ENCODE assay signal across 21 cellular contexts in genomic region chr15:88388702-88389101, GRCh38.
DNase-seq lines count a peak whose midpoint lies in the region; ATAC-seq, FAIRE-seq and TF ChIP-seq lines count a peak whose summit lies in the region.
"Had no signal": no experiment of that assay in that cellular context is flagged by ENCODE, and none has a peak within 500 bp of the region (broad histone marks: within the 10 kb centered on the region; RNA-seq: fewer than 3 reads in every experiment).

No MANE protein-coding gene starts in this region.

- WGBS in pancreas, 2 donors = 13 to 17% methylated on average over 3 of the region's 3 CpGs

- H3K4me1 Mint-ChIP-seq in GM23338 = peaks cover 8% of the 10 kb centered on the region
- peaks cover under 1% of the 10 kb centered on the region for H3K4me1 Mint-ChIP-seq in T-helper 2 cell treated with Interferon-gamma antibody and Interleukin-4, amounts not matched to agents 5 μg/mL and 100 μg/mL, for 36 hours (ENCODE audit: low read depth)

- no peaks in the 10 kb centered on the region for H3K36me3 Mint-ChIP-seq in GM23338 (ENCODE audit: low read depth)
- H3K36me3 Mint-ChIP-seq in T-helper 2 cell treated with Interferon-gamma antibody and Interleukin-4, amounts not matched to agents 5 μg/mL and 100 μg/mL, for 36 hours (ENCODE audit: low read depth) = no peaks in the 10 kb centered on the region
- H3K36me3 Mint-ChIP-seq: CD4-positive, CD25-positive, alpha-beta regulatory T cell had no signal

- H3K4me3 Mint-ChIP-seq in GM23338 = no peak overlapping the region
- H3K4me3 Mint-ChIP-seq in T-helper 2 cell treated with Interferon-gamma antibody and Interleukin-4, amounts not matched to agents 5 μg/mL and 100 μg/mL, for 36 hours = no peak overlapping the region
- H3K4me3 Mint-ChIP-seq: CD4-positive, CD25-positive, alpha-beta regulatory T cell had no signal

- no peaks in the 10 kb centered on the region for H3K9me2 ChIP-seq in GM23338 (ENCODE audit: insufficient read depth)
- H3K9me2 ChIP-seq: SK-N-SH had no signal

- H3K9me3 ChIP-seq in SJSA1 (replicated peaks) (no peaks in the 10 kb centered on the region), pancreas (no peaks in the 10 kb centered on the region)
- H3K9me3 ChIP-seq: MG63, SK-N-SH had no signal

- DNase-seq in GM23338 (ENCODE audit: low spot score) (peak; percentile 18), SJSA1 (ENCODE audit: low read depth in 1 of 2, low spot score in 2 of 2) (peak in 1 of 2 experiments; percentile 24), iPS-NIHi7 (ENCODE audit: extremely low spot score) (peak; percentile 30), pancreas (peak in 2 of 6 donors; percentile 3 to 24), NCI-H82 (lab: John Stamatoyannopoulos, UW) (no peak)
- no peak for DNase-seq in T-helper 2 cell treated with Interferon-gamma antibody and Interleukin-4, amounts not matched to agents 5 μg/mL and 100 μg/mL, for 36 hours (ENCODE audit: low spot score)
- DNase-seq: Calu3; CD4-positive, CD25-positive, alpha-beta regulatory T cell; DMS79; GOT3; MG63; NCI-H1930; NCI-H2171; NCI-H446 treated with DMSO at 0.1 percent for 48 hours; NCI-H774; SK-N-SH had no signal

- intact Hi-C loops in pancreas (cut with DNase I) = no loop called here

- ATAC-seq in GM23338 = peak; percentile 73
- peak in 3 of 4 donors; percentile 53 to 75 (median 60) for ATAC-seq in pancreas
- no peak for ATAC-seq in GM21529 (IDR thresholded peaks at IDR 0.05; ENCODE audit: unreplicated experiment)
- ATAC-seq: Right ventricle myocardium inferior had no signal

- no peak overlapping the region for H2AFZ ChIP-seq in GM23338

- H3K4me3 ChIP-seq in GM23338 (no peak overlapping the region), SJSA1 (no peak overlapping the region), pancreas (no peak overlapping the region)
- H3K4me3 ChIP-seq: MG63 had no signal

- H3K4me2 ChIP-seq in GM23338 = no peak overlapping the region
- H3K4me2 ChIP-seq: KMS-11, SK-N-SH had no signal

- H3F3A ChIP-seq in GM23338 (replicated peaks; ENCODE audit: low read depth) = no peaks in the 10 kb centered on the region

- H4K20me1 ChIP-seq in GM23338 (replicated peaks; ENCODE audit: insufficient read depth) = no peaks in the 10 kb centered on the region

- H3K27ac ChIP-seq in GM23338 (ENCODE audit: low read depth) = no peak overlapping the region
- H3K27ac ChIP-seq in SJSA1 = 0 out of 2 replicates have a peak overlapping the region, but pooled peaks have one; percentile 16
- H3K27ac ChIP-seq in pancreas = no peak overlapping the region
- H3K27ac ChIP-seq: KMS-11 had no signal

- H3K9me3 Mint-ChIP-seq in GM23338 = no peaks in the 10 kb centered on the region
- no peaks in the 10 kb centered on the region for H3K9me3 Mint-ChIP-seq in T-helper 2 cell treated with Interferon-gamma antibody and Interleukin-4, amounts not matched to agents 5 μg/mL and 100 μg/mL, for 36 hours

- H3K27me3 ChIP-seq in GM23338 (ENCODE audit: insufficient read depth) (no peaks in the 10 kb centered on the region), SJSA1 (replicated peaks) (no peaks in the 10 kb centered on the region), pancreas (no peaks in the 10 kb centered on the region)
- H3K27me3 ChIP-seq: MG63 had no signal

- H3K36me3 ChIP-seq in GM23338 (ENCODE audit: insufficient read depth) = no peaks in the 10 kb centered on the region
- no peaks in the 10 kb centered on the region for H3K36me3 ChIP-seq in SJSA1
- no peaks in the 10 kb centered on the region for H3K36me3 ChIP-seq in pancreas
- H3K36me3 ChIP-seq: MG63 had no signal

- H3K27me3 Mint-ChIP-seq in GM23338 (ENCODE audit: insufficient read depth, low read depth, poor library complexity) = no peaks in the 10 kb centered on the region
- no peaks in the 10 kb centered on the region for H3K27me3 Mint-ChIP-seq in T-helper 2 cell treated with Interferon-gamma antibody and Interleukin-4, amounts not matched to agents 5 μg/mL and 100 μg/mL, for 36 hours (ENCODE audit: low read depth)

- H3K79me2 ChIP-seq in GM23338 (replicated peaks; ENCODE audit: insufficient read depth) = no peaks in the 10 kb centered on the region

- H3K4me1 ChIP-seq in GM23338 (ENCODE audit: insufficient read depth) (no peaks in the 10 kb centered on the region), SJSA1 (replicated peaks) (peaks cover 3% of the 10 kb centered on the region; the same call in 1 of the 2 replicates), pancreas (no peaks in the 10 kb centered on the region)

- H3K27ac Mint-ChIP-seq in GM23338 = no peak overlapping the region
- no peak overlapping the region for H3K27ac Mint-ChIP-seq in T-helper 2 cell treated with Interferon-gamma antibody and Interleukin-4, amounts not matched to agents 5 μg/mL and 100 μg/mL, for 36 hours
- H3K27ac Mint-ChIP-seq: CD4-positive, CD25-positive, alpha-beta regulatory T cell had no signal

- FAIRE-seq in pancreas (lab: Jason Lieb, UNC) = no peak
- FAIRE-seq: G401.6, GM12891 had no signal

- TF ChIP-seq CTCF in GM23338 (conservative IDR thresholded peaks at IDR 0.05; ENCODE audit: low read depth in 2 of 2) = no peak
- TF ChIP-seq CTCF in pancreas (IDR thresholded peaks at IDR 0.05) = no peak

TF ChIP-seq in GM23338, 12 proteins besides CTCF, POLR2A, EP300 and RAD21:
- no peak for TF ChIP-seq REST (IDR thresholded peaks at IDR 0.05; ENCODE audit: unreplicated experiment)
- TF ChIP-seq STAT1 (IDR thresholded peaks at IDR 0.05; ENCODE audit: unreplicated experiment) = no peak

Comparison
In these comparisons a context has a peak if more than half of its experiments do, and no peak if none do; other contexts are left out.
1. DNase-seq: peak in GM23338 (single experiment) and iPS-NIHi7 (single experiment); none in T-helper 2 cell treated with Interferon-gamma antibody and Interleukin-4, amounts not matched to agents 5 μg/mL and 100 μg/mL, for 36 hours (single experiment) and NCI-H82 (single experiment).